Comparison of ENCODE assay signal across 21 cellular contexts in genomic region chr5:135041726-135042125, GRCh38. TPM values are rescaled to one million over a fixed set of nuclear protein-coding genes. Genes with fewer than 3 reads are reported as not detected.
"Had no signal": no experiment of that assay in that cellular context is flagged by ENCODE, and none has a peak within 500 bp of the region (broad histone marks: within the 10 kb centered on the region; RNA-seq: fewer than 3 reads in every experiment).

No MANE protein-coding gene starts in this region.

- H3K9me3 ChIP-seq: esophagus muscularis mucosa, left ventricle myocardium inferior, pancreas, psoas muscle, right atrium auricular region, spleen, upper lobe of right lung had no signal

- FAIRE-seq: bronchial epithelial cell, frontal cortex, pancreas had no signal

- H3K27ac ChIP-seq: coronary artery, esophagus muscularis mucosa, hepatocyte, left ventricle myocardium inferior, pancreas, psoas muscle, right atrium auricular region, spleen, upper lobe of right lung had no signal

- DNase-seq: activated CD4-positive, alpha-beta T cell treated with anti-CD3 and anti-CD28 coated beads, Interleukin-2, amount 50 U/mL, for 48 hours; activated effector memory CD4-positive, alpha-beta T cell treated with anti-CD3 and anti-CD28 coated beads, Interleukin-2, amount 50 U/mL, for 16 hours; activated naive CD4-positive, alpha-beta T cell treated with anti-CD3 and anti-CD28 coated beads, Interleukin-2, amount 10 ng/mL, durations not matched to agents 7 days and 5 days; activated T-cell treated with anti-CD3 and anti-CD28 coated beads, Interleukin-2, amount 50 U/mL, for 72 hours; amygdala; glutamatergic neuron; left ventricle myocardium inferior; spleen; stimulated activated CD4-positive, alpha-beta T cell treated with anti-CD3 and anti-CD28 coated beads, Interleukin-4, amount 100 ng/mL, for 1 hour; stimulated activated naive CD4-positive, alpha-beta T cell treated with Interleukin-2 at 50 U/mL for 16 hours; upper lobe of right lung had no signal

- H3K36me3 Mint-ChIP-seq: activated naive CD4-positive, alpha-beta T cell treated with anti-CD3 and anti-CD28 coated beads, Interleukin-2, amount 10 ng/mL, durations not matched to agents 7 days and 5 days had no signal

- H3K36me3 ChIP-seq: esophagus muscularis mucosa, left ventricle myocardium inferior, pancreas, right atrium auricular region, spleen, upper lobe of right lung had no signal

- H3K27ac Mint-ChIP-seq: activated naive CD4-positive, alpha-beta T cell treated with anti-CD3 and anti-CD28 coated beads, Interleukin-2, amount 10 ng/mL, durations not matched to agents 7 days and 5 days; activated T-cell treated with anti-CD3 and anti-CD28 coated beads, Interleukin-2, amount 50 U/mL, for 72 hours; T-helper 2 cell treated with Interferon-gamma antibody and Interleukin-4, amounts not matched to agents 5 μg/mL and 100 μg/mL, for 36 hours had no signal

- H3K4me2 ChIP-seq: hepatocyte had no signal

- H3K4me3 Mint-ChIP-seq: activated naive CD4-positive, alpha-beta T cell treated with anti-CD3 and anti-CD28 coated beads, Interleukin-2, amount 10 ng/mL, durations not matched to agents 7 days and 5 days; T-helper 2 cell treated with Interferon-gamma antibody and Interleukin-4, amounts not matched to agents 5 μg/mL and 100 μg/mL, for 36 hours had no signal

- ATAC-seq: activated T-cell treated with anti-CD3 and anti-CD28 coated beads, Interleukin-2, amount 50 U/mL, for 72 hours; psoas muscle; upper lobe of right lung had no signal

- H3K9me3 Mint-ChIP-seq: activated naive CD4-positive, alpha-beta T cell treated with anti-CD3 and anti-CD28 coated beads, Interleukin-2, amount 10 ng/mL, durations not matched to agents 7 days and 5 days; activated T-cell treated with anti-CD3 and anti-CD28 coated beads, Interleukin-2, amount 50 U/mL, for 72 hours; T-helper 2 cell treated with Interferon-gamma antibody and Interleukin-4, amounts not matched to agents 5 μg/mL and 100 μg/mL, for 36 hours had no signal

- H3K4me3 ChIP-seq: coronary artery, esophagus muscularis mucosa, hepatocyte, left ventricle myocardium inferior, pancreas, psoas muscle, right atrium auricular region, spleen, upper lobe of right lung had no signal

- H2AFZ ChIP-seq: hepatocyte had no signal

RNA-seq across cellular contexts. Expression of gene PITX1, which starts 7.7 kb away (rescaled TPM):
- total RNA-seq: frontal cortex, left ventricle myocardium inferior, mononuclear cell, right atrium auricular region, upper lobe of right lung had no signal
